In genomic region chr7:91496251-91496820, GRCh38 we compare ENCODE assay signal across 16 cellular contexts.
"Had no signal": no experiment of that assay in that cellular context is flagged by ENCODE, and none has a peak within 500 bp of the region (broad histone marks: within the 10 kb centered on the region; RNA-seq: fewer than 3 reads in every experiment).

No MANE protein-coding gene starts in this region.

- H3K4me1 Mint-ChIP-seq: activated naive CD8-positive, alpha-beta T cell treated with anti-CD3 and anti-CD28 coated beads for 36 hours; naive B cell had no signal

- H3K9me3 ChIP-seq: neutrophil had no signal

- H3K4me3 Mint-ChIP-seq: activated CD4-positive, alpha-beta memory T cell treated with anti-CD3 and anti-CD28 coated beads for 36 hours; activated naive CD8-positive, alpha-beta T cell treated with anti-CD3 and anti-CD28 coated beads for 36 hours; naive B cell had no signal

- H3K4me1 ChIP-seq: transverse colon had no signal

- H3K27ac ChIP-seq: neutrophil, transverse colon had no signal

- H3K36me3 Mint-ChIP-seq: activated CD4-positive, alpha-beta memory T cell treated with anti-CD3 and anti-CD28 coated beads for 36 hours; activated naive CD8-positive, alpha-beta T cell treated with anti-CD3 and anti-CD28 coated beads for 36 hours; naive B cell had no signal

- DNase-seq: activated CD4-positive, alpha-beta memory T cell treated with anti-CD3 and anti-CD28 coated beads for 36 hours; activated CD4-positive, alpha-beta T cell treated with anti-CD3 and anti-CD28 coated beads for 1 hour; activated gamma-delta T cell treated with Interleukin-2 at 50 U/mL for 16 hours; activated naive CD8-positive, alpha-beta T cell treated with anti-CD3 and anti-CD28 coated beads for 36 hours; activated T-cell treated with anti-CD3 and anti-CD28 coated beads, Interleukin-2, amount 50 U/mL, for 48 hours; anterior cingulate cortex; dermis blood vessel endothelial cell; erythroblast; midbrain; naive B cell; posterior cingulate gyrus; right cardiac atrium; T-helper 2 cell; transverse colon had no signal

- H3K27me3 ChIP-seq: neutrophil, transverse colon had no signal

- H3K27ac Mint-ChIP-seq: activated CD4-positive, alpha-beta memory T cell treated with anti-CD3 and anti-CD28 coated beads for 36 hours; activated naive CD8-positive, alpha-beta T cell treated with anti-CD3 and anti-CD28 coated beads for 36 hours; naive B cell had no signal

- H3K36me3 ChIP-seq: neutrophil, transverse colon had no signal

- H3K27me3 Mint-ChIP-seq: activated CD4-positive, alpha-beta memory T cell treated with anti-CD3 and anti-CD28 coated beads for 36 hours; activated naive CD8-positive, alpha-beta T cell treated with anti-CD3 and anti-CD28 coated beads for 36 hours; naive B cell had no signal

- ATAC-seq: right cardiac atrium had no signal

- H3K4me3 ChIP-seq: smooth muscle cell, transverse colon had no signal
